Comparison of ENCODE assay signal across 8 cellular contexts in genomic region chr1:161612322-161613141, GRCh38. TPM values are rescaled to one million over a fixed set of nuclear protein-coding genes. Genes with fewer than 3 reads are reported as not detected.
A peak's percentile ranks its signal among the peaks of the same experiment; 100 is the strongest.
DNase-seq lines count a peak whose midpoint lies in the region; ATAC-seq and TF ChIP-seq lines count a peak whose summit lies in the region.
"Not testable (repeated sequence)": the region's sequence is repeated elsewhere in the genome, so short reads cannot be mapped to it uniquely, and the experiment has no call there.

No MANE protein-coding gene starts in this region.

- not testable (repeated sequence) for TF ChIP-seq CTCF in colonic mucosa (IDR thresholded peaks at IDR 0.05); kidney epithelial cell (IDR thresholded peaks at IDR 0.05; ENCODE audit: insufficient read depth, low read length, poor library complexity, severe bottlenecking)

- H3K27ac Mint-ChIP-seq in activated CD4-positive, alpha-beta T cell treated with anti-CD3 and anti-CD28 coated beads, Interleukin-2, amount 10 ng/mL, durations not matched to agents 24 days and 14 days = peak overlapping the region; percentile 92

- peak overlapping the region; percentile 55 for H3K27ac ChIP-seq in colonic mucosa

- TF ChIP-seq POLR2A in GM19193 (IDR thresholded peaks at IDR 0.05; ENCODE audit: extremely low read depth, insufficient read depth, insufficient read length) = peak; percentile 40

- H3K9me3 Mint-ChIP-seq in activated CD4-positive, alpha-beta T cell treated with anti-CD3 and anti-CD28 coated beads, Interleukin-2, amount 10 ng/mL, durations not matched to agents 24 days and 14 days = not testable (repeated sequence)

- ATAC-seq in HG03432 (IDR thresholded peaks at IDR 0.05; ENCODE audit: unreplicated experiment) = peak; percentile 94

- H3K9ac ChIP-seq in colonic mucosa (ENCODE audit: low read depth in 2 of 2, low read length in 2 of 2) = peak overlapping the region; percentile 19 to 43

- peaks cover 15% of the 10 kb centered on the region for H3K4me1 Mint-ChIP-seq in activated CD4-positive, alpha-beta T cell treated with anti-CD3 and anti-CD28 coated beads, Interleukin-2, amount 10 ng/mL, durations not matched to agents 24 days and 14 days

- peaks cover 25% of the 10 kb centered on the region for H3K27me3 Mint-ChIP-seq in activated CD4-positive, alpha-beta T cell treated with anti-CD3 and anti-CD28 coated beads, Interleukin-2, amount 10 ng/mL, durations not matched to agents 24 days and 14 days

- not testable (repeated sequence) for H3K36me3 Mint-ChIP-seq in activated CD4-positive, alpha-beta T cell treated with anti-CD3 and anti-CD28 coated beads, Interleukin-2, amount 10 ng/mL, durations not matched to agents 24 days and 14 days (ENCODE audit: low read depth)

- DNase-seq in Ammon's horn (ENCODE audit: low spot score) (peak; percentile 92), NCI-H524 (lab: John Stamatoyannopoulos, UW) (peak; percentile 89 to 96), colonic mucosa (peak; percentile 90), kidney epithelial cell (ENCODE audit: low read depth) (peak; percentile 90)
- peak; percentile 96 for DNase-seq in activated CD4-positive, alpha-beta T cell treated with anti-CD3 and anti-CD28 coated beads, Interleukin-2, amount 10 ng/mL, durations not matched to agents 24 days and 14 days
- DNase-seq in stimulated activated CD4-positive, alpha-beta T cell treated with anti-CD3 and anti-CD28 coated beads, Interleukin-12 subunit alpha, Interleukin-12 subunit beta, amount 100 ng/mL, for 48 hours (ENCODE audit: low read depth in 2 of 3, low spot score in 1 of 3) = peak; percentile 64 to 90 (median 89)

- peak overlapping the region; percentile 36 for H3K4me3 ChIP-seq in colonic mucosa
- H3K4me3 ChIP-seq in kidney epithelial cell (ENCODE audit: low read depth, low read length) = peak overlapping the region; percentile 37

- peak overlapping the region; percentile 94 for H3K4me3 Mint-ChIP-seq in activated CD4-positive, alpha-beta T cell treated with anti-CD3 and anti-CD28 coated beads, Interleukin-2, amount 10 ng/mL, durations not matched to agents 24 days and 14 days

- intact Hi-C loops in activated CD4-positive, alpha-beta T cell treated with anti-CD3 and anti-CD28 coated beads, Interleukin-2, amount 10 ng/mL, durations not matched to agents 24 days and 14 days (cut with micrococcal nuclease) = loop anchor here (1.0 kb wide), 2 partner anchors 9 to 72 kb away; no protein-coding TSS in a partner anchor
- intact Hi-C loops in colonic mucosa (cut with DNase I) = not testable (repeated sequence)

- H3K4me1 ChIP-seq in colonic mucosa = not testable (repeated sequence)

- H3K9me3 ChIP-seq in colonic mucosa = not testable (repeated sequence)

- not testable (repeated sequence) for H3K36me3 ChIP-seq in colonic mucosa; kidney epithelial cell (ENCODE audit: control insufficient read depth, insufficient read depth, low read length)

- H3K27me3 ChIP-seq in colonic mucosa; kidney epithelial cell (ENCODE audit: control insufficient read depth, insufficient read depth, low read length): not testable (repeated sequence)

RNA-seq across cellular contexts. Expression of gene FCGR3B, which starts 18.4 kb away (rescaled TPM):
- total RNA-seq in activated CD4-positive, alpha-beta T cell treated with anti-CD3 and anti-CD28 coated beads, Interleukin-2, amount 10 ng/mL, durations not matched to agents 24 days and 14 days = not detected in 2 replicates
- total RNA-seq in colonic mucosa (1 to 10 TPM in 1 of 2 donors, under 1 TPM in 1; 0.22 to 2.4 TPM), kidney epithelial cell (not detected in 2 replicates)

RNA-seq across cellular contexts. Expression of gene FCGR2B, which starts 50.4 kb away (rescaled TPM):
- total RNA-seq in activated CD4-positive, alpha-beta T cell treated with anti-CD3 and anti-CD28 coated beads, Interleukin-2, amount 10 ng/mL, durations not matched to agents 24 days and 14 days = not detected in 2 replicates
- 1 to 10 TPM; 1.3 to 8.9 TPM for total RNA-seq in colonic mucosa
- not detected in 2 replicates for total RNA-seq in kidney epithelial cell

Comparison
In these comparisons a context has a peak if more than half of its experiments do, and no peak if none do; other contexts are left out.
1. Peak in every context shown above with its lines: DNase-seq, ATAC-seq, H3K4me3 ChIP-seq and H3K27ac ChIP-seq.